ENCODE assay signal across 31 cellular contexts in the genomic region with DNA sequence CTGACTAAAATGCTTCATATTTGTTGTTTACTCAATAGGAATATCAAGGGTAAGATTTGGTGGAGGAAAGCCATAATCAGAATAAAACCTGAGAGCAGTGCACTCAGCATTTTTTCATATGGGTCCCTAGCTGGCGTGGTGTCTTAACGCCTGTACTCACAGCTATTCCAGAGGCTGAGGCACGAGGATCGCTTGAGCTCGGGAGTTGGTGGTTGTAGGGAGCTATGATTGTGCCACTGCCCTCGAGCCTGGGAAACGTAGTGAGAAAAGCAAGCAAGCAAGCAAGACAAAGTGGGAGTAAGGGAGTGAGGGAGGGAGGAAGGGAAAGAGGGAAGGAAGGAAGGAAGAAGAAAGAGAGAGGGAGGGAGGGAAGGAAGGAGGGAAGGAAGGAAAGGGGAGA.
"Had no signal": no experiment of that assay in that cellular context is flagged by ENCODE, and none has a peak within 500 bp of the region (broad histone marks: within the 10 kb centered on the region; RNA-seq: fewer than 3 reads in every experiment).

No MANE protein-coding gene starts in this region.

- H3K4me1 ChIP-seq: adrenal gland, ascending aorta, body of pancreas had no signal

- H3K27ac ChIP-seq: adrenal gland, ascending aorta, body of pancreas, brain microvascular endothelial cell, cardiac muscle cell had no signal

- H3K27me3 ChIP-seq: adrenal gland, ascending aorta, body of pancreas, brain microvascular endothelial cell, cardiac muscle cell had no signal

- DNase-seq: activated effector memory CD4-positive, alpha-beta T cell treated with anti-CD3 and anti-CD28 coated beads, Interleukin-2, amount 50 U/mL, for 16 hours; activated effector memory CD4-positive, alpha-beta T cell treated with Interleukin-2 at 50 U/mL for 16 hours; activated gamma-delta T cell; activated gamma-delta T cell treated with Interleukin-2 at 50 U/mL for 16 hours; activated naive CD4-positive, alpha-beta T cell; activated naive CD4-positive, alpha-beta T cell treated with anti-CD3 and anti-CD28 coated beads for 36 hours; activated naive CD4-positive, alpha-beta T cell treated with anti-CD3 and anti-CD28 coated beads, Interleukin-2, amount 10 ng/mL, durations not matched to agents 7 days and 5 days; activated naive CD4-positive, alpha-beta T cell treated with anti-CD3 and anti-CD28 coated beads, Interleukin-2, amount 50 U/mL, for 16 hours; activated naive CD4-positive, alpha-beta T cell treated with Interleukin-2 at 50 U/mL for 16 hours; activated naive CD8-positive, alpha-beta T cell treated with anti-CD3 and anti-CD28 coated beads for 36 hours; activated naive CD8-positive, alpha-beta T cell treated with anti-CD3 and anti-CD28 coated beads, Interleukin-2, amount 10 ng/mL, durations not matched to agents 7 days and 5 days; activated naive CD8-positive, alpha-beta T cell treated with anti-CD3 and anti-CD28 coated beads, Interleukin-2, amount 50 U/mL, for 24 hours; activated T-cell treated with anti-CD3 and anti-CD28 coated beads, Interleukin-2, amount 50 U/mL, for 1 hour; activated T-cell treated with anti-CD3 and anti-CD28 coated beads, Interleukin-2, amount 50 U/mL, for 24 hours; activated T-cell treated with anti-CD3 and anti-CD28 coated beads, Interleukin-2, amount 50 U/mL, for 4 hours; activated T-cell treated with anti-CD3 and anti-CD28 coated beads, Interleukin-2, amount 50 U/mL, for 48 hours; activated T-cell treated with anti-CD3 and anti-CD28 coated beads, Interleukin-2, amount 50 U/mL, for 72 hours; adrenal gland; amniotic stem cell; amygdala; anterior cingulate cortex; aorta; body of pancreas; brain microvascular endothelial cell; caudate nucleus; central memory CD4-positive, alpha-beta T cell; cerebellar nuclear complex had no signal

- H3K4me3 ChIP-seq: adrenal gland, ascending aorta, body of pancreas, cardiac muscle cell had no signal

- ATAC-seq: activated naive CD4-positive, alpha-beta T cell treated with anti-CD3 and anti-CD28 coated beads, Interleukin-2, amount 50 U/mL, for 72 hours; activated naive CD8-positive, alpha-beta T cell treated with anti-CD3 and anti-CD28 coated beads, Interleukin-2, amount 50 U/mL, for 24 hours; activated T-cell treated with anti-CD3 and anti-CD28 coated beads, Interleukin-2, amount 50 U/mL, for 4 hours; activated T-cell treated with anti-CD3 and anti-CD28 coated beads, Interleukin-2, amount 50 U/mL, for 72 hours; activated T-helper 17 cell treated with anti-CD3 and anti-CD28 coated beads, Interleukin-2, amount 50 U/mL, for 72 hours; body of pancreas had no signal

- H3K36me3 ChIP-seq: adrenal gland, ascending aorta, brain microvascular endothelial cell, cardiac muscle cell had no signal

- H3K9me3 ChIP-seq: adrenal gland, ascending aorta, body of pancreas had no signal
